ENCODE assay signal across 16 cellular contexts in the genomic region with DNA sequence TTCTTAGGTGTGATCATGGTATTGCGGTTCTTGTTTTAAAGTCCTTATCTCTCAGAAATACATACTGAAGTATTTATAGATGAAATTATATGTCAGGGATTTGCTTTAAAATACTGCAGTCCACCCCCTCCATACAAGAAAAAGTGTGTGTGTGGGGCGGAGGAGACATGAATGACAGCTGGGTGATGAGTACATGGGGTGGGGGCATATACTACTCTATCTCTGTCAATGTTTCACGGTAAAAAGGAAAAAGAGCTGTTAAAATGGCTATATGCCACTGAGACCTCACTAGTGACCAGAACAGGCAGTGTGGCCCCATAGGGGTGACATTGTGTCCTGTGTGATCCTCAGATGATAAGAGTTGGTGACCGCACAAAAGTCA. TPM values are rescaled to one million over a fixed set of nuclear protein-coding genes. Genes with fewer than 3 reads are reported as not detected.
DNase-seq lines count a peak whose midpoint lies in the region; ATAC-seq, FAIRE-seq and TF ChIP-seq lines count a peak whose summit lies in the region.
"Had no signal": no experiment of that assay in that cellular context is flagged by ENCODE, and none has a peak within 500 bp of the region (broad histone marks: within the 10 kb centered on the region; RNA-seq: fewer than 3 reads in every experiment).

No MANE protein-coding gene starts in this region.

- H3K4me1 Mint-ChIP-seq in Calu3 (ENCODE audit: low read depth, unreplicated experiment) (peaks cover 88% of the 10 kb centered on the region), astrocyte (ENCODE audit: low read depth, unreplicated experiment) (peaks cover 84% of the 10 kb centered on the region), GM23338 (peaks cover 26% of the 10 kb centered on the region), type B pancreatic cell (ENCODE audit: unreplicated experiment) (peaks cover 54% of the 10 kb centered on the region)

- POLR2A ChIA-PET in A549 (lab: Yijun Ruan, JAX), result interaction anchor here (0.8 to 1.4 kb wide), 3 partner anchors 11 to 58 kb away, joined by 3 to 4 read pairs (median 3); no protein-coding TSS in a partner anchor

- FAIRE-seq in A549 (lab: Jason Lieb, UNC), result no peak
- no peak for FAIRE-seq in astrocyte (lab: Jason Lieb, UNC)
- FAIRE-seq: G401.6 had no signal

- TF ChIP-seq EP300 in A549 (IDR thresholded peaks at IDR 0.05), result no peak

- H3K4me1 ChIP-seq in A549, result peaks cover 73% of the 10 kb centered on the region
- H3K4me1 ChIP-seq in astrocyte (ENCODE audit: insufficient read depth, low read length), result peaks cover 48% of the 10 kb centered on the region
- peaks cover 31% of the 10 kb centered on the region for H3K4me1 ChIP-seq in mesenchymal stem cell (ENCODE audit: control insufficient read depth, insufficient read depth, low read depth, low read length)
- peaks cover 15% of the 10 kb centered on the region for H3K4me1 ChIP-seq in GM23338 (ENCODE audit: insufficient read depth)

- H3F3A ChIP-seq in GM23338 (replicated peaks; ENCODE audit: low read depth), result no peaks in the 10 kb centered on the region

- H3K36me3 Mint-ChIP-seq in Calu3 (ENCODE audit: insufficient read depth, unreplicated experiment) (peaks cover 6% of the 10 kb centered on the region), astrocyte (ENCODE audit: low read depth, unreplicated experiment) (peaks cover 5% of the 10 kb centered on the region), GM23338 (ENCODE audit: low read depth) (no peaks in the 10 kb centered on the region), type B pancreatic cell (no peaks in the 10 kb centered on the region)
- H3K36me3 Mint-ChIP-seq: CD4-positive, alpha-beta memory T cell had no signal

- H2AK5ac ChIP-seq in mesenchymal stem cell (ENCODE audit: low read length, severe bottlenecking), result no peak overlapping the region

- H3K27ac Mint-ChIP-seq in Calu3 (ENCODE audit: unreplicated experiment) (peak overlapping the region; percentile 56), astrocyte (ENCODE audit: unreplicated experiment) (no peak overlapping the region), GM23338 (no peak overlapping the region), type B pancreatic cell (no peak overlapping the region)
- H3K27ac Mint-ChIP-seq: CD4-positive, alpha-beta memory T cell had no signal

- H3K36me3 ChIP-seq in astrocyte (ENCODE audit: insufficient read depth, low read length) (no peaks in the 10 kb centered on the region), mesenchymal stem cell (ENCODE audit: control insufficient read depth in 1 of 2, insufficient read depth in 2 of 2, low read depth in 1 of 2, low read length in 2 of 2) (peaks cover 4 to 22% of the 10 kb centered on the region in 2 experiments), GM23338 (ENCODE audit: insufficient read depth) (no peaks in the 10 kb centered on the region)

- H3K4me2 ChIP-seq in A549 (peak overlapping the region; percentile 67), astrocyte (ENCODE audit: low read length) (peak overlapping the region; percentile 69), mesenchymal stem cell (ENCODE audit: low read length, poor library complexity, severe bottlenecking) (no peak overlapping the region), GM23338 (no peak overlapping the region)

- H4K91ac ChIP-seq in mesenchymal stem cell (ENCODE audit: low read length), result no peak overlapping the region

- no peak overlapping the region for H3K23ac ChIP-seq in mesenchymal stem cell (ENCODE audit: low read length in 2 of 2)

- H3K9me3 Mint-ChIP-seq in Calu3 (ENCODE audit: low read depth, unreplicated experiment) (no peaks in the 10 kb centered on the region), astrocyte (ENCODE audit: unreplicated experiment) (no peaks in the 10 kb centered on the region), GM23338 (no peaks in the 10 kb centered on the region), type B pancreatic cell (no peaks in the 10 kb centered on the region)

- H3K79me2 ChIP-seq in astrocyte (ENCODE audit: insufficient read depth, low read length) (peaks cover 71% of the 10 kb centered on the region), GM23338 (replicated peaks; ENCODE audit: insufficient read depth) (peaks cover 12% of the 10 kb centered on the region)

- TF ChIP-seq RAD21 in A549 (conservative IDR thresholded peaks at IDR 0.05 in 1 of 2, IDR thresholded peaks at IDR 0.05 in 1 of 2), result no peak

- H3K27me3 Mint-ChIP-seq in Calu3 (ENCODE audit: unreplicated experiment) (no peaks in the 10 kb centered on the region), astrocyte (ENCODE audit: low read depth, unreplicated experiment) (no peaks in the 10 kb centered on the region), GM23338 (ENCODE audit: insufficient read depth, low read depth, poor library complexity) (peaks cover 8% of the 10 kb centered on the region), type B pancreatic cell (no peaks in the 10 kb centered on the region)
- H3K27me3 Mint-ChIP-seq: CD4-positive, alpha-beta memory T cell had no signal

- intact Hi-C loops in Calu3 (cut with micrococcal nuclease; ENCODE audit: unreplicated experiment), result no loop called here

- H2BK5ac ChIP-seq in mesenchymal stem cell (ENCODE audit: low read depth, low read length, poor library complexity, severe bottlenecking), result no peak overlapping the region

- no peak for TF ChIP-seq POLR2A in A549 (IDR thresholded peaks at IDR 0.05; ENCODE audit: low read length)

- 0 out of 2 replicates have a peak, but pooled peaks cover 4% of the 10 kb centered on the region for H3K9me2 ChIP-seq in GM23338 (ENCODE audit: insufficient read depth)

- H3K4me3 Mint-ChIP-seq in Calu3 (ENCODE audit: low read depth, unreplicated experiment) (no peak overlapping the region), astrocyte (ENCODE audit: unreplicated experiment) (no peak overlapping the region), GM23338 (no peak overlapping the region), type B pancreatic cell (no peak overlapping the region)
- H3K4me3 Mint-ChIP-seq: CD4-positive, alpha-beta memory T cell had no signal

- H3K14ac ChIP-seq in mesenchymal stem cell (ENCODE audit: low read length in 2 of 2), result no peak overlapping the region

- H3K9ac ChIP-seq in astrocyte (ENCODE audit: low read length), result no peak overlapping the region
- no peak overlapping the region for H3K9ac ChIP-seq in mesenchymal stem cell (ENCODE audit: low read length)

- H3K4ac ChIP-seq in mesenchymal stem cell (ENCODE audit: low read depth in 1 of 2, low read length in 2 of 2), result peak overlapping the region in 1 of 2 experiments; percentile 49

- peaks cover 25% of the 10 kb centered on the region for H3K79me1 ChIP-seq in mesenchymal stem cell (replicated peaks; ENCODE audit: low read length, poor library complexity, severe bottlenecking)

- H2BK120ac ChIP-seq in mesenchymal stem cell (ENCODE audit: low read depth, low read length), result no peak overlapping the region

- CTCF ChIA-PET in A549 (lab: Yijun Ruan, JAX) (interaction anchor here (0.8 to 1.1 kb wide), 4 partner anchors 14 to 170 kb away, joined by 3 to 5 read pairs (median 3); no protein-coding TSS in a partner anchor), Calu3 (lab: Charles Lee) (interaction anchor here (1.0 kb wide), 2 partner anchors 28 to 58 kb away, joined by 4 read pairs; no protein-coding TSS in a partner anchor)

- H3K9me3 ChIP-seq in A549 (no peaks in the 10 kb centered on the region), astrocyte (ENCODE audit: insufficient read depth, low read depth, low read length) (no peaks in the 10 kb centered on the region), mesenchymal stem cell (ENCODE audit: control insufficient read depth, low read length) (no peaks in the 10 kb centered on the region)

- H3K27me3 ChIP-seq in astrocyte (ENCODE audit: insufficient read depth, low read length) (no peaks in the 10 kb centered on the region), mesenchymal stem cell (ENCODE audit: control insufficient read depth in 1 of 2, insufficient read depth in 1 of 2, low read length in 2 of 2) (no peaks in the 10 kb centered on the region), GM23338 (ENCODE audit: insufficient read depth) (no peaks in the 10 kb centered on the region)

- H2BK15ac ChIP-seq in mesenchymal stem cell (ENCODE audit: low read depth, poor library complexity, severe bottlenecking), result no peak overlapping the region

- H3K4me3 ChIP-seq in A549 (no peak overlapping the region), astrocyte (ENCODE audit: insufficient read depth, low read depth, low read length) (no peak overlapping the region), mesenchymal stem cell (ENCODE audit: insufficient read depth in 1 of 2, low read depth in 1 of 2, low read length in 2 of 2) (no peak overlapping the region), GM23338 (no peak overlapping the region)

- H2AFZ ChIP-seq in astrocyte (ENCODE audit: low read depth, low read length), result no peak overlapping the region
- no peak overlapping the region for H2AFZ ChIP-seq in mesenchymal stem cell (ENCODE audit: low read depth, low read length)
- H2AFZ ChIP-seq in GM23338, result no peak overlapping the region

- peak overlapping the region in 1 of 2 experiments; percentile 85 for H2BK12ac ChIP-seq in mesenchymal stem cell (ENCODE audit: low read length in 2 of 2)

- ATAC-seq in A549 (no peak), GM18511 (IDR thresholded peaks at IDR 0.05; ENCODE audit: unreplicated experiment) (no peak), GM23338 (no peak)

- H3K27ac ChIP-seq in A549 (no peak overlapping the region; a peak in 1 of 6 replicates), astrocyte (ENCODE audit: low read depth, low read length) (no peak overlapping the region), mesenchymal stem cell (ENCODE audit: low read length, poor library complexity, severe bottlenecking) (no peak overlapping the region), GM23338 (ENCODE audit: low read depth) (no peak overlapping the region)

- peak overlapping the region; percentile 7 to 81 for H3K18ac ChIP-seq in mesenchymal stem cell (ENCODE audit: low read depth in 1 of 2, low read length in 2 of 2)

- no peak overlapping the region for H4K8ac ChIP-seq in mesenchymal stem cell (ENCODE audit: low read length)

- H4K20me1 ChIP-seq in astrocyte (ENCODE audit: insufficient read depth, low read length), result peaks cover 53% of the 10 kb centered on the region
- H4K20me1 ChIP-seq in GM23338 (replicated peaks; ENCODE audit: insufficient read depth), result peaks cover 15% of the 10 kb centered on the region

- DNase-seq in A549 (ENCODE audit: low read depth in 1 of 2, low spot score in 1 of 2) (no peak), Calu3 (no peak), astrocyte (ENCODE audit: low read depth) (no peak), mesenchymal stem cell (no peak), GM23338 (ENCODE audit: low spot score) (no peak), type B pancreatic cell (ENCODE audit: extremely low spot score, unreplicated experiment) (no peak), hippocampal formation (lab: John Stamatoyannopoulos, UW) (no peak)
- DNase-seq: CD4-positive, alpha-beta memory T cell; DND-41; GOT3; NCI-H1105 treated with DMSO at 0.1 percent for 48 hours; NCI-H1694 treated with DMSO at 0.1 percent for 48 hours; NCI-H2107; NCI-H524 treated with DMSO at 0.1 percent for 48 hours had no signal

- no TSS peak for BruUV-seq in Calu3 (replicated peaks; lab: Mats Ljungman, UMichigan)

- TF ChIP-seq CTCF in A549 (IDR thresholded peaks at IDR 0.05) (no peak), Calu3 (IDR thresholded peaks at IDR 0.05; ENCODE audit: unreplicated experiment) (no peak), astrocyte (IDR thresholded peaks at IDR 0.05; ENCODE audit: insufficient read depth, low read depth, low read length) (no peak), GM23338 (conservative IDR thresholded peaks at IDR 0.05; ENCODE audit: low read depth in 2 of 2) (no peak), type B pancreatic cell (conservative IDR thresholded peaks at IDR 0.05) (no peak)

- 91% methylated on average over 4 of the region's 4 CpGs for WGBS in A549 (ENCODE audit: missing lambda C conversion rate)
- WGBS in mesenchymal stem cell, result 97% methylated on average over 3 of the region's 4 CpGs

RNA-seq across cellular contexts. Expression of a gene that starts 54.1 kb away (rescaled TPM):
- polyA plus RNA-seq in A549 (2011; rRNA removed), result 28.1 and 29.3 TPM in 2 replicates
- polyA plus RNA-seq in A549 (2012; cell fraction: cytosol; rRNA removed), result 22.4 and 26.0 TPM in 2 replicates
- polyA plus RNA-seq in A549 (2012; cell fraction: nucleus; rRNA removed), result 18.5 and 23.7 TPM in 2 replicates
- 18.9 to 22.6 TPM (median 20.6 TPM) in 3 replicates for polyA plus RNA-seq in A549 (2017; fragmentation: RNase III; extraction: RNeasy Plus Mini Kit Qiagen cat#74134 plus additional on column Dnase treatment)
- 24.1 and 25.4 TPM in 2 replicates for polyA minus RNA-seq in A549 (2011; rRNA and poly(A)+ RNA removed)
- 28.9 and 33.3 TPM in 2 replicates for total RNA-seq in Calu3 (2022)
- 47.3 and 55.2 TPM in 2 replicates for total RNA-seq in astrocyte
- polyA plus RNA-seq in mesenchymal stem cell (2013, experiment 1 of 2), result 47.3 TPM
- polyA plus RNA-seq in mesenchymal stem cell (2013, experiment 2 of 2), result 45.9 TPM
- total RNA-seq in GM23338 (2014; rRNA removed; shearing (Covaris generic)), result 10.4 and 13.0 TPM in 2 replicates
- 7.2 and 8.7 TPM in 2 replicates for polyA plus RNA-seq in GM23338 (2016; fragmentation: Nextera tagmentation; extraction: Ambion mirVana)
- total RNA-seq in type B pancreatic cell (ENCODE audit: low replicate concordance), result 38.9 and 43.0 TPM in 2 replicates

Comparison
In these comparisons a context has a peak if more than half of its experiments do, and no peak if none do; other contexts are left out.
1. H3K4me2 ChIP-seq: peak in A549 (single experiment) and astrocyte (single experiment); none in mesenchymal stem cell (single experiment) and GM23338 (single experiment).